ENCODE assay signal across 8 cellular contexts in the genomic region with DNA sequence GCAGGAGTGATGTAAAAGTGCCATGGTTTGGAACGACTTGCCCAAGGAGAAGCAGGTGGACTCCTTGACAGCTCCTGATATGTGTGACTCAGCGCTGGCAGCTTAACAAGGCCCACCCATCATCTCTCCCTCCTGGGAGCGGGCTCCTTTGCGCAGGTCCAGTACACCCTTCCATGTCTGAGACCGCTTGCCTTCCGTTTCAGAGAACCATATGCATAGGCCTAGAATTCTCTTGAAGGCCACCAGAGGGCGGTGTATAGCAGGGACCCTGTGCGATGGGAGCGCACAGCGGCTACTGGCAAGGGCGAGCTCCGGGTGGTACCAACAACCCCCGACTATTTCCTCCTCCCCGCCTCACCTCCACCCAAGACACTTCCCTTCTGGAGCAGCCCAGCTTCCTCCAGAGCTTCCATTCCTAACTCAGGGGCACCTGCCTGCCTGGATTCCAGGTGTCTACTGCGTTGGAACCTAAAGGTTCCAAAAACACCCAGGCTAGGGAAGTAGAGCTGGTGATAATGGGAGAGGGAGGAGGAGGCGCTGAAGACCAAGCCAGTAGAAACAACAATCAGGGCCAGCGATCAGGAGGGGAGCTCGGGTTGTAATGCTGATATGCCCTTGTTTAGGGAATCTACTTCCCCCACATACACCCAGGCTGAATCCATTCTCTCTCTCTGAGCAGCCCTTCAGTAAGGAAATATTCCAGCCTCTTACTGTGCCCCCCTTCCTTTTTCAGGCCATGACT. TPM values are rescaled to one million over a fixed set of nuclear protein-coding genes. Genes with fewer than 3 reads are reported as not detected.
DNase-seq lines count a peak whose midpoint lies in the region; TF ChIP-seq lines count a peak whose summit lies in the region.

No MANE protein-coding gene starts in this region.

- no peaks in the 10 kb centered on the region for H3K36me3 Mint-ChIP-seq in activated T-helper 2 cell treated with anti-CD3 and anti-CD28 coated beads, Interferon-gamma antibody, Interleukin-2, Interleukin-4, amounts not matched to agents 10 μg/mL and 5 μg/mL and 100 μg/mL, durations not matched to agents 14 hours and 24 hours and 36 hours (ENCODE audit: low read depth)

- peaks cover 52% of the 10 kb centered on the region for H3K4me1 ChIP-seq in suprapubic skin

- H3K9me3 Mint-ChIP-seq in activated T-helper 2 cell treated with anti-CD3 and anti-CD28 coated beads, Interferon-gamma antibody, Interleukin-2, Interleukin-4, amounts not matched to agents 10 μg/mL and 5 μg/mL and 100 μg/mL, durations not matched to agents 14 hours and 24 hours and 36 hours: no peaks in the 10 kb centered on the region

- H3K36me3 ChIP-seq in suprapubic skin: no peaks in the 10 kb centered on the region

- DNase-seq in DMS53 (lab: John Stamatoyannopoulos, UW) (peak; percentile 91), H4 (ENCODE audit: low spot score) (peak; percentile 90), M059J (ENCODE audit: low read depth) (peak; percentile 88), RPMI8226 (peak; percentile 78), fibroblast of the conjunctiva (ENCODE audit: low read depth) (peak; percentile 81), nucleus accumbens (lab: John Stamatoyannopoulos, UW) (peak in 52 of 56 donors; percentile 14 to 87 (median 64)), suprapubic skin (ENCODE audit: low spot score in 2 of 2) (peak in 1 of 2 donors; percentile 77)
- peak; percentile 62 for DNase-seq in activated T-helper 2 cell treated with anti-CD3 and anti-CD28 coated beads, Interferon-gamma antibody, Interleukin-2, Interleukin-4, amounts not matched to agents 10 μg/mL and 5 μg/mL and 100 μg/mL, durations not matched to agents 14 hours and 24 hours and 36 hours (ENCODE audit: low spot score)

- peak overlapping the region; percentile 8 for H3K4me3 Mint-ChIP-seq in activated T-helper 2 cell treated with anti-CD3 and anti-CD28 coated beads, Interferon-gamma antibody, Interleukin-2, Interleukin-4, amounts not matched to agents 10 μg/mL and 5 μg/mL and 100 μg/mL, durations not matched to agents 14 hours and 24 hours and 36 hours (ENCODE audit: low read depth)

- H3K27ac ChIP-seq in suprapubic skin: no peak overlapping the region

- no peak for TF ChIP-seq POLR2A in suprapubic skin (IDR thresholded peaks at IDR 0.05)

- peaks cover 50% of the 10 kb centered on the region for H3K27me3 ChIP-seq in suprapubic skin

- intact Hi-C loops in activated T-helper 2 cell treated with anti-CD3 and anti-CD28 coated beads, Interferon-gamma antibody, Interleukin-2, Interleukin-4, amounts not matched to agents 10 μg/mL and 5 μg/mL and 100 μg/mL, durations not matched to agents 14 hours and 24 hours and 36 hours (cut with micrococcal nuclease): loop anchor here (1.0 to 10.0 kb wide), 3 partner anchors 21 to 456 kb away; no protein-coding TSS in a partner anchor

- H3K27me3 Mint-ChIP-seq in activated T-helper 2 cell treated with anti-CD3 and anti-CD28 coated beads, Interferon-gamma antibody, Interleukin-2, Interleukin-4, amounts not matched to agents 10 μg/mL and 5 μg/mL and 100 μg/mL, durations not matched to agents 14 hours and 24 hours and 36 hours (ENCODE audit: low read depth): peaks cover 44% of the 10 kb centered on the region

- H3K4me3 ChIP-seq in suprapubic skin: peak overlapping the region; percentile 1

- no peak overlapping the region for H3K27ac Mint-ChIP-seq in activated T-helper 2 cell treated with anti-CD3 and anti-CD28 coated beads, Interferon-gamma antibody, Interleukin-2, Interleukin-4, amounts not matched to agents 10 μg/mL and 5 μg/mL and 100 μg/mL, durations not matched to agents 14 hours and 24 hours and 36 hours

- WGBS in suprapubic skin: 4% methylated on average over 15 of the region's 18 CpGs

- peak; percentile 67 to 92 for TF ChIP-seq CTCF in suprapubic skin (IDR thresholded peaks at IDR 0.05)

- H3K9me3 ChIP-seq in suprapubic skin: no peaks in the 10 kb centered on the region

- TF ChIP-seq EP300 in suprapubic skin (IDR thresholded peaks at IDR 0.05): no peak

- peaks cover 38% of the 10 kb centered on the region for H3K4me1 Mint-ChIP-seq in activated T-helper 2 cell treated with anti-CD3 and anti-CD28 coated beads, Interferon-gamma antibody, Interleukin-2, Interleukin-4, amounts not matched to agents 10 μg/mL and 5 μg/mL and 100 μg/mL, durations not matched to agents 14 hours and 24 hours and 36 hours (ENCODE audit: low read depth)

RNA-seq across cellular contexts. Expression of a gene that starts 6.2 kb away (rescaled TPM):
- 0.02 TPM in 1 of 2 replicates, not detected in the other for total RNA-seq in H4 (2014; rRNA removed; shearing (Covaris generic))
- not detected in 2 replicates for total RNA-seq in M059J (2014; rRNA removed; shearing (Covaris generic))
- not detected in 2 replicates for total RNA-seq in activated T-helper 2 cell treated with anti-CD3 and anti-CD28 coated beads, Interferon-gamma antibody, Interleukin-2, Interleukin-4, amounts not matched to agents 10 μg/mL and 5 μg/mL and 100 μg/mL, durations not matched to agents 14 hours and 24 hours and 36 hours
- total RNA-seq in suprapubic skin: under 1 TPM; 0.15 to 0.47 (median 0.42) TPM

RNA-seq across cellular contexts. Expression of a gene that starts 18.6 kb away (rescaled TPM):
- 0.99 and 2.4 TPM in 2 replicates for total RNA-seq in H4 (2014; rRNA removed; shearing (Covaris generic))
- 2.5 and 4.5 TPM in 2 replicates for total RNA-seq in M059J (2014; rRNA removed; shearing (Covaris generic))
- 14.2 and 16.0 TPM in 2 replicates for total RNA-seq in activated T-helper 2 cell treated with anti-CD3 and anti-CD28 coated beads, Interferon-gamma antibody, Interleukin-2, Interleukin-4, amounts not matched to agents 10 μg/mL and 5 μg/mL and 100 μg/mL, durations not matched to agents 14 hours and 24 hours and 36 hours
- total RNA-seq in suprapubic skin: 1 to 10 TPM; 1.1 to 3.6 (median 1.6) TPM

RNA-seq across cellular contexts. Expression of a gene that starts 22.3 kb away (rescaled TPM):
- total RNA-seq in H4 (2014; rRNA removed; shearing (Covaris generic)): 10.6 and 27.3 TPM in 2 replicates
- total RNA-seq in M059J (2014; rRNA removed; shearing (Covaris generic)): 11.7 and 14.7 TPM in 2 replicates
- 47.1 and 53.5 TPM in 2 replicates for total RNA-seq in activated T-helper 2 cell treated with anti-CD3 and anti-CD28 coated beads, Interferon-gamma antibody, Interleukin-2, Interleukin-4, amounts not matched to agents 10 μg/mL and 5 μg/mL and 100 μg/mL, durations not matched to agents 14 hours and 24 hours and 36 hours
- 100 to 1,000 TPM in 1 of 4 donors, 10 to 100 TPM in 3; 25.3 to 152 (median 62.3) TPM for total RNA-seq in suprapubic skin

RNA-seq across cellular contexts. Expression of a gene that starts 27.8 kb away (rescaled TPM):
- 6.9 and 9.4 TPM in 2 replicates for total RNA-seq in H4 (2014; rRNA removed; shearing (Covaris generic))
- total RNA-seq in M059J (2014; rRNA removed; shearing (Covaris generic)): 5.9 and 16.1 TPM in 2 replicates
- total RNA-seq in activated T-helper 2 cell treated with anti-CD3 and anti-CD28 coated beads, Interferon-gamma antibody, Interleukin-2, Interleukin-4, amounts not matched to agents 10 μg/mL and 5 μg/mL and 100 μg/mL, durations not matched to agents 14 hours and 24 hours and 36 hours: 93.3 and 100 TPM in 2 replicates
- total RNA-seq in suprapubic skin: 100 to 1,000 TPM in 2 of 4 donors, 10 to 100 TPM in 2; 88.1 to 121 (median 104) TPM

RNA-seq across cellular contexts. Expression of a gene that starts 42.8 kb away (rescaled TPM):
- total RNA-seq in H4 (2014; rRNA removed; shearing (Covaris generic)): 3,840 and 4,099 TPM in 2 replicates
- total RNA-seq in M059J (2014; rRNA removed; shearing (Covaris generic)): 3,492 and 4,068 TPM in 2 replicates
- total RNA-seq in activated T-helper 2 cell treated with anti-CD3 and anti-CD28 coated beads, Interferon-gamma antibody, Interleukin-2, Interleukin-4, amounts not matched to agents 10 μg/mL and 5 μg/mL and 100 μg/mL, durations not matched to agents 14 hours and 24 hours and 36 hours: 1,902 and 1,926 TPM in 2 replicates
- 100 to 1,000 TPM; 240 to 523 (median 441) TPM for total RNA-seq in suprapubic skin
